ENCODE assay signal across 9 cellular contexts in genomic region chr3:59573911-59574310, GRCh38.
DNase-seq lines count a peak whose midpoint lies in the region; TF ChIP-seq lines count a peak whose summit lies in the region.
"Had no signal": no experiment of that assay in that cellular context is flagged by ENCODE, and none has a peak within 500 bp of the region (broad histone marks: within the 10 kb centered on the region; RNA-seq: fewer than 3 reads in every experiment).

No MANE protein-coding gene starts in this region.

- H3K4me1 Mint-ChIP-seq in activated T-cell treated with anti-CD3 and anti-CD28 coated beads, Interleukin-2, amount 50 U/mL, for 24 hours (ENCODE audit: low read depth) = peaks cover 4% of the 10 kb centered on the region

- no peak for TF ChIP-seq CTCF in fibroblast of the aortic adventitia (IDR thresholded peaks at IDR 0.05; ENCODE audit: insufficient read depth, low read length)
- no peak for TF ChIP-seq CTCF in osteoblast (IDR thresholded peaks at IDR 0.05; ENCODE audit: extremely low read depth, low read depth, low read length)
- TF ChIP-seq CTCF in thyroid gland (IDR thresholded peaks at IDR 0.05) = no peak
- TF ChIP-seq CTCF in GM13977 (IDR thresholded peaks at IDR 0.05; ENCODE audit: extremely low read depth, insufficient read depth, missing control alignments) = no peak

- H3K27me3 Mint-ChIP-seq in activated T-cell treated with anti-CD3 and anti-CD28 coated beads, Interleukin-2, amount 50 U/mL, for 24 hours = no peaks in the 10 kb centered on the region
- H3K27me3 Mint-ChIP-seq: activated naive CD4-positive, alpha-beta T cell treated with anti-CD3 and anti-CD28 coated beads, Interleukin-2, amount 10 ng/mL, durations not matched to agents 7 days and 5 days had no signal

- H2AFZ ChIP-seq in osteoblast (ENCODE audit: low read length) = no peak overlapping the region

- DNase-seq in COR-L47 (lab: John Stamatoyannopoulos, UW) = peak; percentile 44
- DNase-seq in SJSA1 (ENCODE audit: low read depth in 1 of 2, low spot score in 2 of 2) = peak; percentile 36 to 58
- peak; percentile 88 for DNase-seq in fibroblast of the aortic adventitia (ENCODE audit: low read depth)
- DNase-seq in osteoblast (ENCODE audit: insufficient read length, low spot score, missing footprints) = peak; percentile 85
- no peak for DNase-seq in thyroid gland
- DNase-seq in activated T-cell treated with anti-CD3 and anti-CD28 coated beads, Interleukin-2, amount 50 U/mL, for 24 hours = no peak
- no peak for DNase-seq in NCI-H1694 treated with DMSO at 0.1 percent for 48 hours (lab: John Stamatoyannopoulos, UW)
- DNase-seq in GM13977 (ENCODE audit: low spot score) = no peak
- DNase-seq: activated naive CD4-positive, alpha-beta T cell treated with anti-CD3 and anti-CD28 coated beads, Interleukin-2, amount 10 ng/mL, durations not matched to agents 7 days and 5 days had no signal

- no peaks in the 10 kb centered on the region for H3K9me3 Mint-ChIP-seq in activated T-cell treated with anti-CD3 and anti-CD28 coated beads, Interleukin-2, amount 50 U/mL, for 24 hours
- H3K9me3 Mint-ChIP-seq: activated naive CD4-positive, alpha-beta T cell treated with anti-CD3 and anti-CD28 coated beads, Interleukin-2, amount 10 ng/mL, durations not matched to agents 7 days and 5 days had no signal

- H3K4me1 ChIP-seq in SJSA1 (replicated peaks) (peaks cover 7% of the 10 kb centered on the region), osteoblast (ENCODE audit: insufficient read depth, low read length) (peaks cover 10% of the 10 kb centered on the region), thyroid gland (no peaks in the 10 kb centered on the region)

- no peaks in the 10 kb centered on the region for H3K36me3 Mint-ChIP-seq in activated T-cell treated with anti-CD3 and anti-CD28 coated beads, Interleukin-2, amount 50 U/mL, for 24 hours (ENCODE audit: low read depth)
- H3K36me3 Mint-ChIP-seq: activated naive CD4-positive, alpha-beta T cell treated with anti-CD3 and anti-CD28 coated beads, Interleukin-2, amount 10 ng/mL, durations not matched to agents 7 days and 5 days had no signal

- H3K4me3 ChIP-seq in SJSA1 (no peak overlapping the region), fibroblast of the aortic adventitia (ENCODE audit: low read depth, low read length) (no peak overlapping the region), osteoblast (ENCODE audit: insufficient read depth, low read length) (no peak overlapping the region), thyroid gland (replicated peaks in 1 of 3) (no peak overlapping the region)

- no peak overlapping the region for H3K27ac ChIP-seq in SJSA1
- H3K27ac ChIP-seq in osteoblast (ENCODE audit: low read depth, low read length) = no peak overlapping the region
- H3K27ac ChIP-seq in thyroid gland = no peak overlapping the region

- H3K9me3 ChIP-seq in SJSA1 (replicated peaks) = no peaks in the 10 kb centered on the region
- H3K9me3 ChIP-seq in osteoblast (ENCODE audit: low read depth, low read length) = no peaks in the 10 kb centered on the region
- no peaks in the 10 kb centered on the region for H3K9me3 ChIP-seq in thyroid gland

- H4K20me1 ChIP-seq in osteoblast (ENCODE audit: insufficient read depth, low read length) = no peaks in the 10 kb centered on the region

- H3K79me2 ChIP-seq in osteoblast (ENCODE audit: insufficient read depth, low read length) = no peaks in the 10 kb centered on the region

- in situ Hi-C loops in GM13977 (cut with MboI; ENCODE audit: low pct_unique_long_range_greater_than_20kb, low sequenced_read_pairs, unreplicated experiment) = no loop called here

- no peak overlapping the region for H3K4me2 ChIP-seq in osteoblast (ENCODE audit: insufficient read depth, low read length)

- H3K36me3 ChIP-seq in SJSA1 = no peaks in the 10 kb centered on the region
- H3K36me3 ChIP-seq in osteoblast (ENCODE audit: insufficient read depth, low read length) = no peaks in the 10 kb centered on the region
- no peaks in the 10 kb centered on the region for H3K36me3 ChIP-seq in thyroid gland

- TF ChIP-seq POLR2A in thyroid gland (IDR thresholded peaks at IDR 0.05) = no peak

- intact Hi-C loops in thyroid gland (cut with DNase I) = no loop called here

- H3K4me3 Mint-ChIP-seq in activated T-cell treated with anti-CD3 and anti-CD28 coated beads, Interleukin-2, amount 50 U/mL, for 24 hours = no peak overlapping the region
- H3K4me3 Mint-ChIP-seq: activated naive CD4-positive, alpha-beta T cell treated with anti-CD3 and anti-CD28 coated beads, Interleukin-2, amount 10 ng/mL, durations not matched to agents 7 days and 5 days had no signal

- 63 to 75% methylated on average over 4 of the region's 4 CpGs for WGBS in thyroid gland, 2 donors

- H3K27ac Mint-ChIP-seq in activated T-cell treated with anti-CD3 and anti-CD28 coated beads, Interleukin-2, amount 50 U/mL, for 24 hours = no peak overlapping the region
- H3K27ac Mint-ChIP-seq: activated naive CD4-positive, alpha-beta T cell treated with anti-CD3 and anti-CD28 coated beads, Interleukin-2, amount 10 ng/mL, durations not matched to agents 7 days and 5 days had no signal

- H3K27me3 ChIP-seq in SJSA1 (replicated peaks) (no peaks in the 10 kb centered on the region), osteoblast (ENCODE audit: insufficient read depth, low read length) (no peaks in the 10 kb centered on the region), thyroid gland (no peaks in the 10 kb centered on the region)

Comparison
In these comparisons a context has a peak if more than half of its experiments do, and no peak if none do; other contexts are left out.
1. DNase-seq: peak in COR-L47 (single experiment), SJSA1 (2 of 2), fibroblast of the aortic adventitia (single experiment) and osteoblast (single experiment); none in thyroid gland (0 of 2), activated T-cell treated with anti-CD3 and anti-CD28 coated beads, Interleukin-2, amount 50 U/mL, for 24 hours (single experiment), NCI-H1694 treated with DMSO at 0.1 percent for 48 hours (single experiment) and GM13977 (single experiment).